In genomic region chr11:122199661-122200060, GRCh38 we compare ENCODE assay signal across 26 cellular contexts.
DNase-seq lines count a peak whose midpoint lies in the region; ATAC-seq, FAIRE-seq and TF ChIP-seq lines count a peak whose summit lies in the region.
"Had no signal": no experiment of that assay in that cellular context is flagged by ENCODE, and none has a peak within 500 bp of the region (broad histone marks: within the 10 kb centered on the region; RNA-seq: fewer than 3 reads in every experiment).

No MANE protein-coding gene starts in this region.

- peak; percentile 28 for DNase-seq in NCI-H1092 treated with DMSO at 0.1 percent for 48 hours (lab: John Stamatoyannopoulos, UW)
- DNase-seq in NCI-H1092 (lab: John Stamatoyannopoulos, UW), result no peak
- DNase-seq in astrocyte (ENCODE audit: low read depth), result peak; percentile 68
- DNase-seq in fibroblast of mammary gland (ENCODE audit: low read depth), result peak; percentile 75
- no peak for DNase-seq in tibial artery
- no peak for DNase-seq in stimulated activated naive CD8-positive, alpha-beta T cell treated with anti-CD3 and anti-CD28 coated beads, Interleukin-15, amount 100 ng/mL, for 72 hours
- DNase-seq: activated CD8-positive, alpha-beta T cell treated with anti-CD3 and anti-CD28 coated beads, Interleukin-2, amount 10 ng/mL, durations not matched to agents 7 days and 5 days; activated effector memory CD4-positive, alpha-beta T cell treated with anti-CD3 and anti-CD28 coated beads, Interleukin-2, amount 50 U/mL, for 16 hours; activated naive CD8-positive, alpha-beta T cell treated with anti-CD3 and anti-CD28 coated beads for 36 hours; AML-193; body of pancreas; CD4-positive, alpha-beta memory T cell; effector memory CD8-positive, alpha-beta T cell; hypothalamus; immature natural killer cell; NCI-H1105; NCI-H2029; NCI-H2227 treated with DMSO at 0.1 percent for 48 hours; right lobe of liver; stimulated activated naive B cell treated with anti-CD40 and anti-IgM and Interleukin-4, amounts not matched to agents 10 μg/mL and 1 μg/mL and 100 μg/mL, for 72 hours had no signal

- H3K27ac ChIP-seq in astrocyte (ENCODE audit: low read depth, low read length) (peak overlapping the region; percentile 58), tibial artery (peak overlapping the region; percentile 5 to 77)
- H3K27ac ChIP-seq: 22Rv1, body of pancreas, right lobe of liver, suprapubic skin had no signal

- H3K4me3 ChIP-seq in astrocyte (ENCODE audit: insufficient read depth, low read depth, low read length) (no peak overlapping the region), fibroblast of mammary gland (ENCODE audit: control insufficient read depth, low read depth, low read length) (no peak overlapping the region), tibial artery (no peak overlapping the region)
- H3K4me3 ChIP-seq: body of pancreas, GM23338, right lobe of liver, suprapubic skin had no signal

- H4K20me1 ChIP-seq in astrocyte (ENCODE audit: insufficient read depth, low read length), result no peaks in the 10 kb centered on the region

- H3K79me2 ChIP-seq in astrocyte (ENCODE audit: insufficient read depth, low read length), result peaks cover 85% of the 10 kb centered on the region

- peaks cover 60% of the 10 kb centered on the region for H3K4me1 ChIP-seq in astrocyte (ENCODE audit: insufficient read depth, low read length)
- H3K4me1 ChIP-seq in tibial artery, result peaks cover 0 to 77% (median 28%) of the 10 kb centered on the region in 4 donors

- H3K9me3 ChIP-seq in astrocyte (ENCODE audit: insufficient read depth, low read depth, low read length), result no peaks in the 10 kb centered on the region
- H3K9me3 ChIP-seq in tibial artery, result no peaks in the 10 kb centered on the region
- H3K9me3 ChIP-seq: body of pancreas, right lobe of liver, suprapubic skin had no signal

- H3K4me1 Mint-ChIP-seq in astrocyte (ENCODE audit: low read depth, unreplicated experiment), result peaks cover 52% of the 10 kb centered on the region
- no peaks in the 10 kb centered on the region for H3K4me1 Mint-ChIP-seq in stimulated activated naive CD8-positive, alpha-beta T cell treated with anti-CD3 and anti-CD28 coated beads, Interleukin-15, amount 100 ng/mL, for 72 hours
- H3K4me1 Mint-ChIP-seq: activated naive CD8-positive, alpha-beta T cell treated with anti-CD3 and anti-CD28 coated beads for 36 hours; CD4-positive, alpha-beta memory T cell; immature natural killer cell; stimulated activated naive B cell treated with anti-CD40 and anti-IgM and Interleukin-4, amounts not matched to agents 10 μg/mL and 1 μg/mL and 100 μg/mL, for 72 hours had no signal

- peak overlapping the region; percentile 39 for H3K4me2 ChIP-seq in astrocyte (ENCODE audit: low read length)
- H3K4me2 ChIP-seq: GM23338 had no signal

- H2AFZ ChIP-seq in astrocyte (ENCODE audit: low read depth, low read length), result no peak overlapping the region
- H2AFZ ChIP-seq: GM23338 had no signal

- TF ChIP-seq CTCF in astrocyte (IDR thresholded peaks at IDR 0.05; ENCODE audit: insufficient read depth, low read depth, low read length) (no peak), fibroblast of mammary gland (conservative IDR thresholded peaks at IDR 0.05; ENCODE audit: control insufficient read depth, insufficient read depth, low read depth, low read length) (no peak), tibial artery (IDR thresholded peaks at IDR 0.05) (no peak)

- H3K9ac ChIP-seq in astrocyte (ENCODE audit: low read length), result no peak overlapping the region

- no peak for ATAC-seq in stimulated activated naive CD8-positive, alpha-beta T cell treated with anti-CD3 and anti-CD28 coated beads, Interleukin-15, amount 100 ng/mL, for 72 hours
- ATAC-seq in HG02840 (IDR thresholded peaks at IDR 0.05; ENCODE audit: low FRiP score, unreplicated experiment), result no peak
- no peak for ATAC-seq in HG02852 (IDR thresholded peaks at IDR 0.05; ENCODE audit: unreplicated experiment)
- ATAC-seq: activated CD8-positive, alpha-beta T cell treated with anti-CD3 and anti-CD28 coated beads, Interleukin-2, amount 10 ng/mL, durations not matched to agents 7 days and 5 days; body of pancreas; effector memory CD8-positive, alpha-beta T cell; GM23338; HepG2; right lobe of liver; stimulated activated naive B cell treated with anti-CD40 and anti-IgM and Interleukin-4, amounts not matched to agents 10 μg/mL and 1 μg/mL and 100 μg/mL, for 72 hours had no signal

- H3K27ac Mint-ChIP-seq in astrocyte (ENCODE audit: unreplicated experiment), result peak overlapping the region; percentile 48
- H3K27ac Mint-ChIP-seq in stimulated activated naive CD8-positive, alpha-beta T cell treated with anti-CD3 and anti-CD28 coated beads, Interleukin-15, amount 100 ng/mL, for 72 hours, result no peak overlapping the region
- H3K27ac Mint-ChIP-seq: activated CD8-positive, alpha-beta T cell treated with anti-CD3 and anti-CD28 coated beads, Interleukin-2, amount 10 ng/mL, durations not matched to agents 7 days and 5 days; activated naive CD8-positive, alpha-beta T cell treated with anti-CD3 and anti-CD28 coated beads for 36 hours; CD4-positive, alpha-beta memory T cell; effector memory CD8-positive, alpha-beta T cell; GM23338; immature natural killer cell; stimulated activated naive B cell treated with anti-CD40 and anti-IgM and Interleukin-4, amounts not matched to agents 10 μg/mL and 1 μg/mL and 100 μg/mL, for 72 hours had no signal

- H3K9me3 Mint-ChIP-seq in astrocyte (ENCODE audit: unreplicated experiment), result no peaks in the 10 kb centered on the region
- H3K9me3 Mint-ChIP-seq in stimulated activated naive CD8-positive, alpha-beta T cell treated with anti-CD3 and anti-CD28 coated beads, Interleukin-15, amount 100 ng/mL, for 72 hours, result no peaks in the 10 kb centered on the region
- H3K9me3 Mint-ChIP-seq: activated naive CD8-positive, alpha-beta T cell treated with anti-CD3 and anti-CD28 coated beads for 36 hours; GM23338; immature natural killer cell; stimulated activated naive B cell treated with anti-CD40 and anti-IgM and Interleukin-4, amounts not matched to agents 10 μg/mL and 1 μg/mL and 100 μg/mL, for 72 hours had no signal

- H3K36me3 ChIP-seq in astrocyte (ENCODE audit: insufficient read depth, low read length) (peaks cover 2% of the 10 kb centered on the region), tibial artery (no peaks in the 10 kb centered on the region)
- H3K36me3 ChIP-seq: right lobe of liver, suprapubic skin had no signal

- H3K27me3 ChIP-seq in astrocyte (ENCODE audit: insufficient read depth, low read length), result no peaks in the 10 kb centered on the region
- no peaks in the 10 kb centered on the region for H3K27me3 ChIP-seq in tibial artery
- H3K27me3 ChIP-seq: body of pancreas, right lobe of liver had no signal

- intact Hi-C loops in tibial artery (cut with DNase I; ENCODE audit: low total_unique reads), result loop anchor here (5.0 to 10.0 kb wide), 2 partner anchors 165 to 542 kb away; no protein-coding TSS in a partner anchor

- no peak overlapping the region for H3K4me3 Mint-ChIP-seq in astrocyte (ENCODE audit: unreplicated experiment)
- no peak overlapping the region for H3K4me3 Mint-ChIP-seq in stimulated activated naive CD8-positive, alpha-beta T cell treated with anti-CD3 and anti-CD28 coated beads, Interleukin-15, amount 100 ng/mL, for 72 hours
- H3K4me3 Mint-ChIP-seq: activated CD8-positive, alpha-beta T cell treated with anti-CD3 and anti-CD28 coated beads, Interleukin-2, amount 10 ng/mL, durations not matched to agents 7 days and 5 days; activated naive CD8-positive, alpha-beta T cell treated with anti-CD3 and anti-CD28 coated beads for 36 hours; CD4-positive, alpha-beta memory T cell; effector memory CD8-positive, alpha-beta T cell; GM23338; immature natural killer cell; stimulated activated naive B cell treated with anti-CD40 and anti-IgM and Interleukin-4, amounts not matched to agents 10 μg/mL and 1 μg/mL and 100 μg/mL, for 72 hours had no signal

- no peaks in the 10 kb centered on the region for H3K36me3 Mint-ChIP-seq in astrocyte (ENCODE audit: low read depth, unreplicated experiment)
- H3K36me3 Mint-ChIP-seq: activated naive CD8-positive, alpha-beta T cell treated with anti-CD3 and anti-CD28 coated beads for 36 hours; CD4-positive, alpha-beta memory T cell; immature natural killer cell; stimulated activated naive B cell treated with anti-CD40 and anti-IgM and Interleukin-4, amounts not matched to agents 10 μg/mL and 1 μg/mL and 100 μg/mL, for 72 hours had no signal

- FAIRE-seq in astrocyte (lab: Jason Lieb, UNC), result no peak
- FAIRE-seq: HepG2 had no signal

- H3K27me3 Mint-ChIP-seq in astrocyte (ENCODE audit: low read depth, unreplicated experiment), result no peaks in the 10 kb centered on the region
- peaks cover 42% of the 10 kb centered on the region for H3K27me3 Mint-ChIP-seq in stimulated activated naive CD8-positive, alpha-beta T cell treated with anti-CD3 and anti-CD28 coated beads, Interleukin-15, amount 100 ng/mL, for 72 hours

Comparison
In these comparisons a context has a peak if more than half of its experiments do, and no peak if none do; other contexts are left out.
1. DNase-seq: peak in NCI-H1092 treated with DMSO at 0.1 percent for 48 hours (single experiment), astrocyte (single experiment) and fibroblast of mammary gland (single experiment); none in NCI-H1092 (single experiment), tibial artery (0 of 2) and stimulated activated naive CD8-positive, alpha-beta T cell treated with anti-CD3 and anti-CD28 coated beads, Interleukin-15, amount 100 ng/mL, for 72 hours (0 of 2).